In the genomic region with DNA sequence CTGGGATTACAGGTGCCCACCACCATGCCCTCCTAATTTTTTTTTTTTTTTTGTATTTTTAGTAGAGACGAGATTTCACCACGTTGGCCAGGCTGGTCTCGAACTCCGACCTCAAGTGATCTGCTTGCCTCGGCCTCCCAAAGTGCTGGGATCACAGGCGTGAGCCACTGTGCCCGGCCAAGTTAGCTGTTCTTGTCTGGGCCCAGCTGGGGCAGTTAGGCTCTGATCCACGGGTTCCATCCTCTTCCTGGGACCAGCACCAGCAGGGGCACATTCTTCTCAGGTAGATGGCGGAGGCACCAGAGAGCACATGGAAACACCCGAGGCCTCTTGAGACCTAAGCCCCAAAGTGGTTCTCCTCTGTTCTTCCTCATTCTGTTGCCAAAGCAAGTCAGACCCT, we compare ENCODE assay signal across 23 cellular contexts.
"Had no signal": no experiment of that assay in that cellular context is flagged by ENCODE, and none has a peak within 500 bp of the region (broad histone marks: within the 10 kb centered on the region; RNA-seq: fewer than 3 reads in every experiment).

No MANE protein-coding gene starts in this region.

- H3K4me1 ChIP-seq: left lung, lower lobe of right lung, right atrium auricular region, suprapubic skin, tibial artery, upper lobe of right lung had no signal

- FAIRE-seq: keratinocyte, urothelium cell line had no signal

- H3K27me3 ChIP-seq: ovary, right atrium auricular region, upper lobe of right lung had no signal

- H3K9me3 ChIP-seq: left lung, lower lobe of right lung, ovary, right atrium auricular region, suprapubic skin, thoracic aorta, tibial artery, upper lobe of right lung had no signal

- H3K27me3 Mint-ChIP-seq: stimulated activated naive CD8-positive, alpha-beta T cell treated with anti-CD3 and anti-CD28 coated beads, Interleukin-15, Interleukin-2, amounts not matched to agents 100 ng/mL and 50 ng/mL, for 24 hours had no signal

- H3K4me3 Mint-ChIP-seq: naive thymus-derived CD8-positive, alpha-beta T cell; stimulated activated effector memory CD8-positive, alpha-beta T cell treated with anti-CD3 and anti-CD28 coated beads, Interleukin-12 subunit alpha, Interleukin-12 subunit beta, amount 100 ng/mL, for 72 hours; stimulated activated naive CD8-positive, alpha-beta T cell treated with anti-CD3 and anti-CD28 coated beads, Interleukin-15, Interleukin-2, amounts not matched to agents 100 ng/mL and 50 ng/mL, for 24 hours had no signal

- H3K36me3 Mint-ChIP-seq: naive thymus-derived CD8-positive, alpha-beta T cell; stimulated activated effector memory CD8-positive, alpha-beta T cell treated with anti-CD3 and anti-CD28 coated beads, Interleukin-12 subunit alpha, Interleukin-12 subunit beta, amount 100 ng/mL, for 72 hours had no signal

- H3K4me1 Mint-ChIP-seq: naive thymus-derived CD8-positive, alpha-beta T cell; stimulated activated effector memory CD8-positive, alpha-beta T cell treated with anti-CD3 and anti-CD28 coated beads, Interleukin-12 subunit alpha, Interleukin-12 subunit beta, amount 100 ng/mL, for 72 hours had no signal

- H3K4me3 ChIP-seq: left lung, lower lobe of right lung, ovary, right atrium auricular region, skin epidermis, suprapubic skin, thoracic aorta, tibial artery, upper lobe of right lung had no signal

- ATAC-seq: left colon; left lung; lower lobe of right lung; naive thymus-derived CD8-positive, alpha-beta T cell; sciatic nerve; stimulated activated effector memory CD8-positive, alpha-beta T cell treated with anti-CD3 and anti-CD28 coated beads, Interleukin-12 subunit alpha, Interleukin-12 subunit beta, amount 100 ng/mL, for 72 hours; upper lobe of right lung had no signal

- DNase-seq: hippocampal formation; left colon; left lung; lower lobe of right lung; mammary epithelial cell; mesenchymal stem cell; naive thymus-derived CD8-positive, alpha-beta T cell; ovary; stimulated activated CD4-positive, alpha-beta T cell treated with anti-CD3 and anti-CD28 coated beads, Interleukin-4, amount 100 ng/mL, for 24 hours; stimulated activated naive CD4-positive, alpha-beta T cell; tibial artery; trophoblast cell; upper lobe of right lung had no signal

- H3K27ac ChIP-seq: left lung, lower lobe of right lung, ovary, right atrium auricular region, skin epidermis, suprapubic skin, thoracic aorta, tibial artery, upper lobe of right lung had no signal

- H3K27ac Mint-ChIP-seq: naive thymus-derived CD8-positive, alpha-beta T cell; progenitor cell of endocrine pancreas; stimulated activated effector memory CD8-positive, alpha-beta T cell treated with anti-CD3 and anti-CD28 coated beads, Interleukin-12 subunit alpha, Interleukin-12 subunit beta, amount 100 ng/mL, for 72 hours; stimulated activated naive CD8-positive, alpha-beta T cell treated with anti-CD3 and anti-CD28 coated beads, Interleukin-15, Interleukin-2, amounts not matched to agents 100 ng/mL and 50 ng/mL, for 24 hours had no signal

- H3K9me3 Mint-ChIP-seq: stimulated activated effector memory CD8-positive, alpha-beta T cell treated with anti-CD3 and anti-CD28 coated beads, Interleukin-12 subunit alpha, Interleukin-12 subunit beta, amount 100 ng/mL, for 72 hours; stimulated activated naive CD8-positive, alpha-beta T cell treated with anti-CD3 and anti-CD28 coated beads, Interleukin-15, Interleukin-2, amounts not matched to agents 100 ng/mL and 50 ng/mL, for 24 hours had no signal

- H3K36me3 ChIP-seq: left lung, lower lobe of right lung, ovary, right atrium auricular region, suprapubic skin, thoracic aorta, tibial artery, upper lobe of right lung had no signal
